In genomic region chr11:16605971-16606783, GRCh38 we compare ENCODE assay signal across 8 cellular contexts.
DNase-seq lines count a peak whose midpoint lies in the region; ATAC-seq and TF ChIP-seq lines count a peak whose summit lies in the region.

No MANE protein-coding gene starts in this region.

- peak; percentile 94 for ATAC-seq in GM18861 (IDR thresholded peaks at IDR 0.05; ENCODE audit: unreplicated experiment)
- peak; percentile 90 for ATAC-seq in HG03103 (IDR thresholded peaks at IDR 0.05; ENCODE audit: low read depth, unreplicated experiment)

- peak; percentile 99 for TF ChIP-seq CTCF in choroid plexus epithelial cell (conservative IDR thresholded peaks at IDR 0.05; ENCODE audit: low read depth, low read length)

- DNase-seq in AG08395 (ENCODE audit: low spot score) (peak; percentile 85), NCI-H2196 treated with DMSO at 0.1 percent for 48 hours (lab: John Stamatoyannopoulos, UW; ENCODE audit: unreplicated experiment) (peak; percentile 71), choroid plexus epithelial cell (ENCODE audit: low read depth) (peak; percentile 90), kidney glomerular epithelial cell (lab: John Stamatoyannopoulos, UW) (peak; percentile 94)
- peak; percentile 83 for DNase-seq in activated CD4-positive, CD25-positive, alpha-beta regulatory T cell treated with anti-CD3 and anti-CD28 coated beads, Interleukin-2, amount 50 U/mL, for 72 hours
- peak; percentile 76 for DNase-seq in stimulated activated CD4-positive, alpha-beta T cell treated with anti-CD3 and anti-CD28 coated beads, Interleukin-15, amount 100 ng/mL, for 48 hours (ENCODE audit: low read depth in 2 of 2)

- H3K4me3 ChIP-seq in choroid plexus epithelial cell (ENCODE audit: low read depth, low read length) = peak overlapping the region; percentile 30

Comparison
In these comparisons a context has a peak if more than half of its experiments do, and no peak if none do; other contexts are left out.
1. Peak in every context shown above with its lines: DNase-seq, ATAC-seq and H3K4me3 ChIP-seq.